ENCODE assay signal across 2 cellular contexts in genomic region chr11:102653744-102654291, GRCh38.
TF ChIP-seq lines count a peak whose summit lies in the region.

No MANE protein-coding gene starts in this region.

TF ChIP-seq in HepG2, 621 proteins besides CTCF, POLR2A, EP300 and RAD21 (continues in another document):
- TF ChIP-seq TFDP1 (CRISPR knock-in tag; IDR thresholded peaks at IDR 0.05; ENCODE audit: borderline replicate concordance) (no peak), SP4 (CRISPR knock-in tag; IDR thresholded peaks at IDR 0.05) (no peak), USF2 (IDR thresholded peaks at IDR 0.05; ENCODE audit: low read depth, low read length) (peak; percentile 93), USF2 (CRISPR knock-in tag; IDR thresholded peaks at IDR 0.05; ENCODE audit: borderline replicate concordance) (no peak), ZBTB33 (CRISPR knock-in tag; IDR thresholded peaks at IDR 0.05) (no peak), BHLHE40 (IDR thresholded peaks at IDR 0.05; ENCODE audit: low read length) (peak; percentile 82), CREB1 (IDR thresholded peaks at IDR 0.05) (peak; percentile 89), CREB1 (CRISPR knock-in tag; IDR thresholded peaks at IDR 0.05) (no peak), NKX3-1 (CRISPR knock-in tag; IDR thresholded peaks at IDR 0.05) (no peak), HNF1A (IDR thresholded peaks at IDR 0.05; ENCODE audit: low read depth) (no peak), HNF1A (CRISPR knock-in tag; IDR thresholded peaks at IDR 0.05; ENCODE audit: borderline replicate concordance) (no peak), TP53 (CRISPR knock-in tag; conservative IDR thresholded peaks at IDR 0.05) (no peak), HOXA7 (CRISPR knock-in tag; IDR thresholded peaks at IDR 0.05) (no peak), ZEB1 (IDR thresholded peaks at IDR 0.05; ENCODE audit: insufficient replicate concordance, low read depth) (no peak), SMARCE1 (IDR thresholded peaks at IDR 0.05; ENCODE audit: borderline replicate concordance) (no peak), AKAP8 (CRISPR knock-in tag; IDR thresholded peaks at IDR 0.05) (no peak)

TF ChIP-seq in GM23338, 12 proteins besides CTCF, POLR2A, EP300 and RAD21:
- TF ChIP-seq REST (IDR thresholded peaks at IDR 0.05; ENCODE audit: unreplicated experiment) (no peak), STAT1 (IDR thresholded peaks at IDR 0.05; ENCODE audit: unreplicated experiment) (no peak), NANOG (IDR thresholded peaks at IDR 0.05; ENCODE audit: borderline replicate concordance) (no peak), ZNF331 (CRISPR knock-in tag; IDR thresholded peaks at IDR 0.05; ENCODE audit: low read depth) (no peak), JUNB (IDR thresholded peaks at IDR 0.05; ENCODE audit: unreplicated experiment) (no peak)
